5 cellular contexts compared by ENCODE assay signal in the genomic region with DNA sequence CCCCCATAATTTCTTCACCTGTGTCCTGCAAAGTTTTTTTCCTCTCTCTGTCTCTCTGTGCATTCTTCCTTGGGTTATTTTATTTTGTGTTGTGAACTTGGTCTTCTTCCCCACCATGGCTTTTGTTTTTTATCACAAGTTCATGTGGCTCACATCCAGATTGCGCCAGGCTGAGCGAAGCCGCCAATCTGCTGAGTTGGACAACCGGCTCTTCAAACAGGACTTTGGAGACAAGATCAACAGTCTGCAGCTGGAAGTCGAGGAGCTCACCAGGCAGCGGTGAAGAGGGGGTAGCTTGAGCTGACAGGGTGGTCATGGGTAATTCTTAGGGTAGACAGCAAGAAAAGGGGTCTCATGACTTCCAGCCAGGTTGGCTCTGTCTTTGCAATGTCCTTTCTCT.
"Had no signal": no experiment of that assay in that cellular context is flagged by ENCODE, and none has a peak within 500 bp of the region (broad histone marks: within the 10 kb centered on the region; RNA-seq: fewer than 3 reads in every experiment).

No MANE protein-coding gene starts in this region.

- H3K27me3 Mint-ChIP-seq: IgD-negative memory B cell had no signal

- H3K4me3 ChIP-seq: GM23338 had no signal

- H3K4me3 Mint-ChIP-seq: GM23338, H9, IgD-negative memory B cell had no signal

- H3K9me3 Mint-ChIP-seq: GM23338, H9, IgD-negative memory B cell had no signal

- H3K27ac Mint-ChIP-seq: GM23338, IgD-negative memory B cell had no signal

- DNase-seq: H9, HCEC 1CT, KBM-7 had no signal

- ATAC-seq: GM23338 had no signal

- H3K4me1 Mint-ChIP-seq: GM23338, H9 had no signal
